29 cellular contexts compared by ENCODE assay signal in the genomic region with DNA sequence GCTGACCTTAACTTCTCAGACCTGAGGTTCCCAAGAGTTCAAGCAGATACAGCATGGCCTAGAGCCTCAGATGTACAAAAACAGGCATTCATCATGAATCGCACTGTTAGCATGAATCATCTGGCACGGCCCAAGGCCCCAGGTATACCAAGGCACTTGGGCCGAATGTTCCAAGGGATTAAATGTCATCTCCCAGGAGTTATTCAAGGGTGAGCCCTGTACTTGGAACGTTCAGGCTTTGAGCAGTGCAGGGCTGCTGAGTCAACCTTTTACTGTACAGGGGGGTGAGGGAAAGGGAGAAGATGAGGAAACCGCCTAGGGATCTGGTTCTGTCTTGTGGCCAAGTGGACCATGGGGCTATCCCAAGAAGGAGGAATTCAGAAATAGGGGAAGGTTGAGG. TPM values are rescaled to one million over a fixed set of nuclear protein-coding genes. Genes with fewer than 3 reads are reported as not detected.
"Had no signal": no experiment of that assay in that cellular context is flagged by ENCODE, and none has a peak within 500 bp of the region (broad histone marks: within the 10 kb centered on the region; RNA-seq: fewer than 3 reads in every experiment).

No MANE protein-coding gene starts in this region.

- H3K36me3 ChIP-seq: colonic mucosa, Peyer's patch had no signal

- H3K4me1 ChIP-seq: colonic mucosa, Peyer's patch had no signal

- DNase-seq: activated CD4-positive, alpha-beta T cell treated with anti-CD3 and anti-CD28 coated beads for 1 hour; activated CD4-positive, alpha-beta T cell treated with anti-CD3 and anti-CD28 coated beads, Interleukin-2, amount 10 ng/mL, durations not matched to agents 24 days and 14 days; activated CD4-positive, alpha-beta T cell treated with anti-CD3 and anti-CD28 coated beads, Interleukin-2, amount 50 U/mL, for 48 hours; activated CD8-positive, alpha-beta memory T cell treated with anti-CD3 and anti-CD28 coated beads, Interleukin-2, amount 10 ng/mL, durations not matched to agents 7 days and 5 days; activated effector memory CD4-positive, alpha-beta T cell treated with anti-CD3 and anti-CD28 coated beads, Interleukin-2, amount 50 U/mL, for 16 hours; activated naive CD4-positive, alpha-beta T cell treated with Interleukin-2 at 50 U/mL for 16 hours; activated naive CD8-positive, alpha-beta T cell treated with anti-CD3 and anti-CD28 coated beads, Interleukin-2, amount 50 U/mL, for 24 hours; activated T-cell treated with anti-CD3 and anti-CD28 coated beads, Interleukin-2, amount 50 U/mL, for 4 hours; amygdala; caudate nucleus; colonic mucosa; NCI-H1092; NCI-H1417; NCI-H1930; NCI-H2171; NCI-H2227 treated with DMSO at 0.1 percent for 48 hours; NCI-H446 treated with DMSO at 0.1 percent for 48 hours; NCI-H526; NCI-H774; OCI-M1; Peyer's patch; SHP77 treated with DMSO at 0.1 percent for 48 hours had no signal

- H3K4me3 ChIP-seq: colonic mucosa, Peyer's patch had no signal

- H3K27ac Mint-ChIP-seq: activated CD4-positive, alpha-beta T cell treated with anti-CD3 and anti-CD28 coated beads, Interleukin-2, amount 10 ng/mL, durations not matched to agents 24 days and 14 days; activated CD8-positive, alpha-beta memory T cell treated with anti-CD3 and anti-CD28 coated beads, Interleukin-2, amount 10 ng/mL, durations not matched to agents 7 days and 5 days; activated naive CD4-positive, alpha-beta T cell treated with anti-CD3 and anti-CD28 coated beads, Interleukin-2, amount 50 U/mL, for 72 hours; activated naive CD8-positive, alpha-beta T cell treated with anti-CD3 and anti-CD28 coated beads, Interleukin-2, amount 50 U/mL, for 24 hours; brain; T-helper 1 cell treated with Interleukin-12 subunit alpha and Interleukin-12 subunit beta and Interleukin-4 antibody, amounts not matched to agents 30 μg/mL and 1 μg/mL, for 36 hours; WTC11 had no signal

- H3K36me3 Mint-ChIP-seq: activated CD8-positive, alpha-beta memory T cell treated with anti-CD3 and anti-CD28 coated beads, Interleukin-2, amount 10 ng/mL, durations not matched to agents 7 days and 5 days; activated naive CD4-positive, alpha-beta T cell treated with anti-CD3 and anti-CD28 coated beads, Interleukin-2, amount 50 U/mL, for 72 hours; brain had no signal

- H3K4me3 Mint-ChIP-seq: activated CD4-positive, alpha-beta T cell treated with anti-CD3 and anti-CD28 coated beads, Interleukin-2, amount 10 ng/mL, durations not matched to agents 24 days and 14 days; activated CD8-positive, alpha-beta memory T cell treated with anti-CD3 and anti-CD28 coated beads, Interleukin-2, amount 10 ng/mL, durations not matched to agents 7 days and 5 days; activated naive CD8-positive, alpha-beta T cell treated with anti-CD3 and anti-CD28 coated beads, Interleukin-2, amount 50 U/mL, for 24 hours; activated T-cell treated with anti-CD3 and anti-CD28 coated beads, Interleukin-2, amount 50 U/mL, for 4 hours; brain; T-helper 1 cell treated with Interleukin-12 subunit alpha and Interleukin-12 subunit beta and Interleukin-4 antibody, amounts not matched to agents 30 μg/mL and 1 μg/mL, for 36 hours; WTC11 had no signal

- H3K9me3 ChIP-seq: colonic mucosa, Peyer's patch had no signal

- H3K27ac ChIP-seq: colonic mucosa, Peyer's patch had no signal

- H3K4me1 Mint-ChIP-seq: activated CD4-positive, alpha-beta T cell treated with anti-CD3 and anti-CD28 coated beads, Interleukin-2, amount 10 ng/mL, durations not matched to agents 24 days and 14 days; activated CD8-positive, alpha-beta memory T cell treated with anti-CD3 and anti-CD28 coated beads, Interleukin-2, amount 10 ng/mL, durations not matched to agents 7 days and 5 days; activated naive CD8-positive, alpha-beta T cell treated with anti-CD3 and anti-CD28 coated beads, Interleukin-2, amount 50 U/mL, for 24 hours; brain had no signal

- H3K27me3 ChIP-seq: colonic mucosa, Peyer's patch had no signal

RNA-seq across cellular contexts. Expression of gene KLK3, which starts 6.3 kb away (rescaled TPM):
- total RNA-seq: activated CD4-positive, alpha-beta T cell treated with anti-CD3 and anti-CD28 coated beads, Interleukin-2, amount 10 ng/mL, durations not matched to agents 24 days and 14 days; activated CD8-positive, alpha-beta memory T cell treated with anti-CD3 and anti-CD28 coated beads, Interleukin-2, amount 10 ng/mL, durations not matched to agents 7 days and 5 days; activated naive CD4-positive, alpha-beta T cell treated with anti-CD3 and anti-CD28 coated beads, Interleukin-2, amount 50 U/mL, for 72 hours; activated T-cell treated with anti-CD3 and anti-CD28 coated beads, Interleukin-2, amount 50 U/mL, for 4 hours; astrocyte; cerebellum; SK-MEL-5 had no signal

RNA-seq across cellular contexts. Expression of gene KLK2, which starts 12.2 kb away (rescaled TPM):
- total RNA-seq: activated T-cell treated with anti-CD3 and anti-CD28 coated beads, Interleukin-2, amount 50 U/mL, for 4 hours; astrocyte; colonic mucosa; Peyer's patch; WTC11 had no signal

RNA-seq across cellular contexts. Expression of gene KLK15, which starts 27.7 kb away (rescaled TPM):
- total RNA-seq: activated CD4-positive, alpha-beta T cell treated with anti-CD3 and anti-CD28 coated beads, Interleukin-2, amount 10 ng/mL, durations not matched to agents 24 days and 14 days; activated CD8-positive, alpha-beta memory T cell treated with anti-CD3 and anti-CD28 coated beads, Interleukin-2, amount 10 ng/mL, durations not matched to agents 7 days and 5 days; activated naive CD4-positive, alpha-beta T cell treated with anti-CD3 and anti-CD28 coated beads, Interleukin-2, amount 50 U/mL, for 72 hours; activated T-cell treated with anti-CD3 and anti-CD28 coated beads, Interleukin-2, amount 50 U/mL, for 4 hours; astrocyte; cerebellum; Peyer's patch; SK-MEL-5; WTC11 had no signal

RNA-seq across cellular contexts. Expression of gene KLK1, which starts 37.4 kb away (rescaled TPM):
- total RNA-seq: astrocyte, cerebellum, SK-MEL-5 had no signal

RNA-seq across cellular contexts. Expression of gene KLK4, which starts 50.2 kb away (rescaled TPM):
- total RNA-seq: activated CD4-positive, alpha-beta T cell treated with anti-CD3 and anti-CD28 coated beads, Interleukin-2, amount 10 ng/mL, durations not matched to agents 24 days and 14 days; activated CD8-positive, alpha-beta memory T cell treated with anti-CD3 and anti-CD28 coated beads, Interleukin-2, amount 10 ng/mL, durations not matched to agents 7 days and 5 days; activated naive CD4-positive, alpha-beta T cell treated with anti-CD3 and anti-CD28 coated beads, Interleukin-2, amount 50 U/mL, for 72 hours; activated T-cell treated with anti-CD3 and anti-CD28 coated beads, Interleukin-2, amount 50 U/mL, for 4 hours; astrocyte; SK-MEL-5 had no signal
